Comparison of ENCODE assay signal across 1 cellular context in genomic region chr3:73618461-73618860, GRCh38.
TF ChIP-seq lines count a peak whose summit lies in the region.

No MANE protein-coding gene starts in this region.

TF ChIP-seq in IMR-90, 13 proteins besides CTCF, POLR2A, EP300 and RAD21 (continued from another document):
- TF ChIP-seq FOS (IDR thresholded peaks at IDR 0.05; ENCODE audit: low read depth, low read length) (no peak), CEBPB (IDR thresholded peaks at IDR 0.05; ENCODE audit: low read depth, low read length) (no peak), CHD1 (IDR thresholded peaks at IDR 0.05; ENCODE audit: low read depth, low read length) (no peak), MAZ (IDR thresholded peaks at IDR 0.05; ENCODE audit: borderline replicate concordance, low read depth, low read length) (no peak), BHLHE40 (IDR thresholded peaks at IDR 0.05; ENCODE audit: low read depth, low read length) (no peak), RFX5 (IDR thresholded peaks at IDR 0.05; ENCODE audit: low read depth, low read length) (no peak), ELK1 (IDR thresholded peaks at IDR 0.05; ENCODE audit: borderline replicate concordance, low read depth, low read length) (no peak), RCOR1 (IDR thresholded peaks at IDR 0.05; ENCODE audit: insufficient replicate concordance, low read length) (no peak)
